Comparison of ENCODE assay signal across 9 cellular contexts in genomic region chr9:95008151-95008771, GRCh38.
DNase-seq lines count a peak whose midpoint lies in the region.
"Had no signal": no experiment of that assay in that cellular context is flagged by ENCODE, and none has a peak within 500 bp of the region (broad histone marks: within the 10 kb centered on the region; RNA-seq: fewer than 3 reads in every experiment).

No MANE protein-coding gene starts in this region.

- H3K27me3 ChIP-seq in layer of hippocampus (ENCODE audit: control insufficient read depth, insufficient read depth, low read length), result no peaks in the 10 kb centered on the region

- H3K27ac ChIP-seq in layer of hippocampus (ENCODE audit: low read depth, low read length), result peak overlapping the region; percentile 80

- peak; percentile 66 for DNase-seq in HT-29 (ENCODE audit: low spot score)
- peak; percentile 73 for DNase-seq in amniotic epithelial cell (ENCODE audit: low read depth)
- peak; percentile 36 for DNase-seq in stimulated activated CD8-positive, alpha-beta memory T cell treated with anti-CD3 and anti-CD28 coated beads, Interleukin-4, amount 100 ng/mL, for 48 hours
- no peak for DNase-seq in activated effector memory CD4-positive, alpha-beta T cell treated with anti-CD3 and anti-CD28 coated beads, Interleukin-2, amount 50 U/mL, for 16 hours
- no peak for DNase-seq in HUDEP-2 (lab: John Stamatoyannopoulos, UW; ENCODE audit: unreplicated experiment in 76 of 76)
- no peak for DNase-seq in SW 1271 (lab: John Stamatoyannopoulos, UW)
- DNase-seq in foreskin melanocyte, result no peak
- DNase-seq: erythroblast had no signal

Comparison
In these comparisons a context has a peak if more than half of its experiments do, and no peak if none do; other contexts are left out.
1. DNase-seq: peak in HT-29 (single experiment), amniotic epithelial cell (single experiment) and stimulated activated CD8-positive, alpha-beta memory T cell treated with anti-CD3 and anti-CD28 coated beads, Interleukin-4, amount 100 ng/mL, for 48 hours (single experiment); none in activated effector memory CD4-positive, alpha-beta T cell treated with anti-CD3 and anti-CD28 coated beads, Interleukin-2, amount 50 U/mL, for 16 hours (single experiment), HUDEP-2 (0 of 76), SW 1271 (0 of 2) and foreskin melanocyte (single experiment).